In the genomic region with DNA sequence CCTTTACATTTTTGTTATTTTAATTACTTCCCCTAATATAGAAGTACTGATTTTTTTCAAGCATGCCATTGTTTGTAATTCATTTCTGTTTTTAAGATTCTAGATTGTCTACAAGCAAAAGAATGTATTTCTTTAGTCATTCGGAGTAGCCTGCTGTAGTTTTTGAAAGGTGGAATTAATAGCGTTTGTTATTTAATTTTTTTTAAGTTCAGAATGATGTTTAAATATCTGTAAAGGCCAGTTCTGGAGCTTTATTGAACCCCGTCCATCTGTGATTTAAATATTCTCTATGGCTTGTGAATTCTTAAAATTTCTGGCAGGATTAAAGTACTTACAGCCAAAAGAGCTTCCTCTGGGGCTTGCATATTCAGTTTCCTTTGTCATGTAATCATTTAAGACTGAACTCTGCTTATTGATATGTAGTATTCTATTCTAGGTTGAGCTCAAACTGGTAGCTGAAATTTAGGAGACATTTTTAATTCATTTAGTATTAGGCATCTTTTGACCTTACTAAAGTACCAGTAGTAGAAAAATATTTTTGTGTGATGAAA, we compare ENCODE assay signal across 8 cellular contexts. TPM values are rescaled to one million over a fixed set of nuclear protein-coding genes. Genes with fewer than 3 reads are reported as not detected.
DNase-seq lines count a peak whose midpoint lies in the region; ATAC-seq, FAIRE-seq and TF ChIP-seq lines count a peak whose summit lies in the region.

No MANE protein-coding gene starts in this region.

- H3K9me3 ChIP-seq in heart right ventricle (no peaks in the 10 kb centered on the region), vagina (no peaks in the 10 kb centered on the region)

- TF ChIP-seq POLR2A in vagina (IDR thresholded peaks at IDR 0.05): no peak

- H3K27ac Mint-ChIP-seq in memory B cell: peak overlapping the region; percentile 100

- peaks cover 0 to 41% (median 17%) of the 10 kb centered on the region in 9 donors for H3K36me3 ChIP-seq in heart right ventricle
- peaks cover 24% of the 10 kb centered on the region for H3K36me3 ChIP-seq in brain microvascular endothelial cell (replicated peaks)
- peaks cover 0 to 27% of the 10 kb centered on the region in 2 donors for H3K36me3 ChIP-seq in vagina

- H3K27me3 Mint-ChIP-seq in memory B cell: no peaks in the 10 kb centered on the region

- no peak for FAIRE-seq in D721Med (lab: Jason Lieb, UNC)

- intact Hi-C loops in heart right ventricle (cut with DNase I) (loop anchor here in 7 of 10 donors (2.0 to 10.0 kb wide), 8 partner anchors 60 to 217 kb away; no protein-coding TSS in a partner anchor), cardiac septum (cut with DNase I) (loop anchor here (10.0 kb wide), 1 partner anchor 480 kb away; no protein-coding TSS in a partner anchor), vagina (cut with DNase I) (no loop called here)

- H3K9me3 Mint-ChIP-seq in memory B cell: no peaks in the 10 kb centered on the region

- 38 to 42% methylated on average over 3 of the region's 3 CpGs for WGBS in heart right ventricle, 2 donors

- H3K4me3 ChIP-seq in heart right ventricle (peak overlapping the region in 6 of 10 donors; percentile 68 to 93 (median 82)), brain microvascular endothelial cell (ENCODE audit: low read depth, low read length) (no peak overlapping the region), vagina (peak overlapping the region in 1 of 2 donors; percentile 74)

- H3K4me1 ChIP-seq in heart right ventricle: peaks cover 3 to 63% (median 28%) of the 10 kb centered on the region in 9 donors
- peaks cover 68% of the 10 kb centered on the region for H3K4me1 ChIP-seq in vagina

- TF ChIP-seq CTCF in heart right ventricle (IDR thresholded peaks at IDR 0.05): peak in 1 of 9 donors; percentile 11
- TF ChIP-seq CTCF in brain microvascular endothelial cell (IDR thresholded peaks at IDR 0.05; ENCODE audit: low read depth, low read length, missing control alignments): no peak
- TF ChIP-seq CTCF in vagina (IDR thresholded peaks at IDR 0.05): no peak
- TF ChIP-seq CTCF in D721Med (IDR thresholded peaks at IDR 0.05; ENCODE audit: insufficient read depth, missing control alignments): no peak

- H3K27ac ChIP-seq in heart right ventricle: peak overlapping the region in 8 of 10 donors; percentile 87 to 100 (median 97)
- H3K27ac ChIP-seq in brain microvascular endothelial cell: peak overlapping the region; percentile 99
- peak overlapping the region; percentile 99 for H3K27ac ChIP-seq in vagina

- in situ Hi-C loops in brain microvascular endothelial cell (cut with HindIII; ENCODE audit: low pct_ligation_motif_present, low sequenced_read_pairs): no loop called here

- peaks cover 31% of the 10 kb centered on the region for H3K4me1 Mint-ChIP-seq in memory B cell

- H3K27me3 ChIP-seq in heart right ventricle (no peaks in the 10 kb centered on the region), brain microvascular endothelial cell (replicated peaks) (no peaks in the 10 kb centered on the region), vagina (no peaks in the 10 kb centered on the region)

- H3K4me3 Mint-ChIP-seq in memory B cell: no peak overlapping the region

- H3K36me3 Mint-ChIP-seq in memory B cell: peaks cover 11% of the 10 kb centered on the region

- no peak for DNase-seq in heart right ventricle
- DNase-seq in cardiac septum (ENCODE audit: low spot score): no peak
- no peak for DNase-seq in brain microvascular endothelial cell
- no peak for DNase-seq in memory B cell (ENCODE audit: low spot score in 2 of 2)
- DNase-seq in vagina (ENCODE audit: extremely low spot score in 2 of 2): no peak
- no peak for DNase-seq in D721Med (ENCODE audit: insufficient read length, low spot score)
- DNase-seq in NCI-H1092 (lab: John Stamatoyannopoulos, UW): no peak

- ATAC-seq in heart right ventricle (no peak), memory B cell (ENCODE audit: low read depth) (no peak), GM19395 (IDR thresholded peaks at IDR 0.05; ENCODE audit: unreplicated experiment) (no peak)

RNA-seq across cellular contexts. Expression of gene TGIF1, which starts 5.2 kb away (rescaled TPM):
- total RNA-seq in heart right ventricle (10 to 100 TPM in 3 of 10 donors, 1 to 10 TPM in 7; 4.9 to 22.2 (median 7.9) TPM), cardiac septum (10.8 TPM), vagina (60.9 TPM)
- 10 to 100 TPM; 19.8 to 29.0 TPM for polyA plus RNA-seq in heart right ventricle
